Comparison of ENCODE assay signal across 23 cellular contexts in the genomic region with DNA sequence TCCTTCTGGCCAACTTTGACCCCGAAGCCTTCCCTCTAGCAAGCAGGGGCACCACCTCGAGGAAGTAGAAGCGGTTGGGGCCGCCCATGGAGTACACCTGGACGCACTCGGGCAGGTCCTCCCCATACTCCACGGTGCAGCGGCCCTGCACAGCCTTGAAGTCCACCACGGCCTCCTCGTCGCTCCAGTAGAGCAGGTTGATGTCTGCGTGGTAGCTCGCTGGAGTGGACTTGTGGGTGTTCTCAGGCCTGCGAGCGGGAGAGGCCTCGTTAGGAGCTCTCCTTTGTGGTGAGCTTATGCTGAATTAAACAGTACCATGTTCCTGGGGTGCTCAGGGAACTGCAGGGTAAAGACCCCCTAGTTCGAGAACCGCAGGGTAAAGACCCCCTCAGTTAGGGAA. TPM values are rescaled to one million over a fixed set of nuclear protein-coding genes. Genes with fewer than 3 reads are reported as not detected.
DNase-seq lines count a peak whose midpoint lies in the region; ATAC-seq and TF ChIP-seq lines count a peak whose summit lies in the region.
"Had no signal": no experiment of that assay in that cellular context is flagged by ENCODE, and none has a peak within 500 bp of the region (broad histone marks: within the 10 kb centered on the region; RNA-seq: fewer than 3 reads in every experiment).

No MANE protein-coding gene starts in this region.

- TF ChIP-seq POLR2A in body of pancreas (IDR thresholded peaks at IDR 0.05): no peak

- POLR2A ChIA-PET in activated CD4-positive, alpha-beta T cell treated with anti-CD3 and anti-CD28 coated beads for 36 hours (lab: Charles Lee): interaction anchor here (0.6 kb wide), 1 partner anchor 9 kb away, joined by 10 read pairs; no protein-coding TSS in a partner anchor
- POLR2A ChIA-PET in CD4-positive, alpha-beta memory T cell (lab: Charles Lee; ENCODE audit: partially characterized antibody): interaction anchor here (0.6 to 4.3 kb wide), 17 partner anchors 9 to 284 kb away, joined by 3 to 38 read pairs (median 12); a partner anchor contains a TSS

- 94 to 97% methylated on average over 11 to 18 of the region's 18 CpGs for WGBS in body of pancreas, 2 donors

- DNase-seq in activated CD4-positive, alpha-beta T cell treated with anti-CD3 and anti-CD28 coated beads for 36 hours: no peak
- DNase-seq in activated CD4-positive, alpha-beta T cell treated with anti-CD3 and anti-CD28 coated beads for 1 hour: no peak
- no peak for DNase-seq in CD4-positive, alpha-beta memory T cell
- no peak for DNase-seq in activated naive CD8-positive, alpha-beta T cell treated with anti-CD3 and anti-CD28 coated beads for 36 hours
- DNase-seq in UCSD-AML1 (lab: John Stamatoyannopoulos, UW; ENCODE audit: unreplicated experiment) (no peak), NCI-H1930 (lab: John Stamatoyannopoulos, UW) (no peak), body of pancreas (no peak)
- DNase-seq: 8988T; activated gamma-delta T cell; Caco-2; glutamatergic neuron; Karpas-422; NCI-H2171; NCI-H524; NK-92 treated with Interleukin-12 subunit alpha and Interleukin-12 subunit beta, amount 100 ng/mL, for 24 hours; PC-9; psoas muscle; SIG-M5; stimulated activated CD8-positive, alpha-beta memory T cell treated with anti-CD3 and anti-CD28 coated beads, Interleukin-4, amount 100 ng/mL, for 48 hours; substantia nigra had no signal

- no peaks in the 10 kb centered on the region for H3K9me3 ChIP-seq in CD4-positive, alpha-beta memory T cell (ENCODE audit: control insufficient read depth in 1 of 2, low read length in 2 of 2)
- no peaks in the 10 kb centered on the region for H3K9me3 ChIP-seq in muscle layer of duodenum (ENCODE audit: control insufficient read depth in 1 of 2, low read length in 2 of 2)
- no peaks in the 10 kb centered on the region for H3K9me3 ChIP-seq in body of pancreas
- H3K9me3 ChIP-seq: ascending aorta, Caco-2, psoas muscle had no signal

- no peaks in the 10 kb centered on the region for H3K27me3 ChIP-seq in CD4-positive, alpha-beta memory T cell (ENCODE audit: insufficient read depth, low read length)
- H3K27me3 ChIP-seq in muscle layer of duodenum (ENCODE audit: low read depth, low read length): no peaks in the 10 kb centered on the region
- no peaks in the 10 kb centered on the region for H3K27me3 ChIP-seq in body of pancreas
- H3K27me3 ChIP-seq: ascending aorta had no signal

- no peaks in the 10 kb centered on the region for H3K9me3 Mint-ChIP-seq in activated CD4-positive, alpha-beta T cell treated with anti-CD3 and anti-CD28 coated beads for 36 hours (ENCODE audit: low read depth)
- peaks cover 0 to 2% (median 0%) of the 10 kb centered on the region in 8 donors for H3K9me3 Mint-ChIP-seq in CD4-positive, alpha-beta memory T cell
- no peaks in the 10 kb centered on the region for H3K9me3 Mint-ChIP-seq in activated naive CD8-positive, alpha-beta T cell treated with anti-CD3 and anti-CD28 coated beads for 36 hours

- H3K4me3 ChIP-seq in CD4-positive, alpha-beta memory T cell (ENCODE audit: low read length in 2 of 2): peak overlapping the region; percentile 24 to 43
- H3K4me3 ChIP-seq in muscle layer of duodenum (ENCODE audit: low read depth in 1 of 2, low read length in 2 of 2) (no peak overlapping the region), body of pancreas (no peak overlapping the region)
- H3K4me3 ChIP-seq: ascending aorta, PC-9, psoas muscle had no signal

- no peak for ATAC-seq in activated CD4-positive, alpha-beta T cell treated with anti-CD3 and anti-CD28 coated beads for 36 hours
- ATAC-seq in body of pancreas: no peak
- ATAC-seq: psoas muscle had no signal

- intact Hi-C loops in activated CD4-positive, alpha-beta T cell treated with anti-CD3 and anti-CD28 coated beads for 36 hours (cut with DNase I, micrococcal nuclease): loop anchor here in 1 of 2 experiments (10.0 kb wide), 1 partner anchor 533 kb away; no protein-coding TSS in a partner anchor
- intact Hi-C loops in CD4-positive, alpha-beta memory T cell (cut with micrococcal nuclease): loop anchor here (1.0 to 5.0 kb wide), 3 partner anchors 22 to 90 kb away; a partner anchor contains a TSS
- intact Hi-C loops in body of pancreas (cut with DNase I): no loop called here

- peaks cover 85% of the 10 kb centered on the region for H3K36me3 Mint-ChIP-seq in activated CD4-positive, alpha-beta T cell treated with anti-CD3 and anti-CD28 coated beads for 36 hours (ENCODE audit: low read depth)
- H3K36me3 Mint-ChIP-seq in CD4-positive, alpha-beta memory T cell: peaks cover 50 to 62% of the 10 kb centered on the region in 2 donors
- H3K36me3 Mint-ChIP-seq in activated naive CD8-positive, alpha-beta T cell treated with anti-CD3 and anti-CD28 coated beads for 36 hours: peaks cover 52% of the 10 kb centered on the region

- CTCF ChIA-PET in activated CD4-positive, alpha-beta T cell treated with anti-CD3 and anti-CD28 coated beads for 36 hours (lab: Charles Lee): interaction anchor here (0.7 kb wide), 2 partner anchors 32 to 169 kb away, joined by 3 to 4 read pairs; no protein-coding TSS in a partner anchor
- CTCF ChIA-PET in CD4-positive, alpha-beta memory T cell (lab: Charles Lee; ENCODE audit: partially characterized antibody): interaction anchor here (0.6 to 4.8 kb wide), 15 partner anchors 9 to 246 kb away, joined by 3 to 23 read pairs (median 6); a partner anchor contains a TSS

- H3K27me3 Mint-ChIP-seq in activated CD4-positive, alpha-beta T cell treated with anti-CD3 and anti-CD28 coated beads for 36 hours: no peaks in the 10 kb centered on the region
- no peaks in the 10 kb centered on the region for H3K27me3 Mint-ChIP-seq in CD4-positive, alpha-beta memory T cell
- H3K27me3 Mint-ChIP-seq in activated naive CD8-positive, alpha-beta T cell treated with anti-CD3 and anti-CD28 coated beads for 36 hours: no peaks in the 10 kb centered on the region

- H3K4me1 Mint-ChIP-seq in activated CD4-positive, alpha-beta T cell treated with anti-CD3 and anti-CD28 coated beads for 36 hours: peaks cover 32% of the 10 kb centered on the region
- H3K4me1 Mint-ChIP-seq in CD4-positive, alpha-beta memory T cell: peaks cover 18 to 52% (median 42%) of the 10 kb centered on the region in 4 donors
- H3K4me1 Mint-ChIP-seq in activated naive CD8-positive, alpha-beta T cell treated with anti-CD3 and anti-CD28 coated beads for 36 hours: peaks cover 27% of the 10 kb centered on the region

- peaks cover 68% of the 10 kb centered on the region for H3K36me3 ChIP-seq in CD4-positive, alpha-beta memory T cell (ENCODE audit: insufficient read depth, low read length)
- peaks cover 69 to 94% of the 10 kb centered on the region in 2 donors for H3K36me3 ChIP-seq in muscle layer of duodenum (ENCODE audit: control insufficient read depth in 1 of 2, insufficient read depth in 2 of 2, low read length in 2 of 2)
- peaks cover 0 to 35% of the 10 kb centered on the region in 2 donors for H3K36me3 ChIP-seq in body of pancreas (replicated peaks in 1 of 2; ENCODE audit: insufficient read depth in 1 of 2, low read depth in 2 of 2)

- peaks cover 51% of the 10 kb centered on the region for H3K4me1 ChIP-seq in CD4-positive, alpha-beta memory T cell (ENCODE audit: insufficient read depth, low read length)
- no peaks in the 10 kb centered on the region for H3K4me1 ChIP-seq in muscle layer of duodenum (ENCODE audit: control insufficient read depth in 1 of 2, insufficient read depth in 2 of 2, low read length in 2 of 2)
- H3K4me1 ChIP-seq in body of pancreas: no peaks in the 10 kb centered on the region
- H3K4me1 ChIP-seq: ascending aorta, Caco-2, psoas muscle had no signal

- H3K4me3 Mint-ChIP-seq in activated CD4-positive, alpha-beta T cell treated with anti-CD3 and anti-CD28 coated beads for 36 hours: no peak overlapping the region
- H3K4me3 Mint-ChIP-seq in CD4-positive, alpha-beta memory T cell: peak overlapping the region; percentile 20 to 97 (median 64)
- no peak overlapping the region for H3K4me3 Mint-ChIP-seq in activated naive CD8-positive, alpha-beta T cell treated with anti-CD3 and anti-CD28 coated beads for 36 hours

- TF ChIP-seq CTCF in body of pancreas (IDR thresholded peaks at IDR 0.05): no peak

- peak overlapping the region; percentile 19 for H3K27ac Mint-ChIP-seq in activated CD4-positive, alpha-beta T cell treated with anti-CD3 and anti-CD28 coated beads for 36 hours
- peak overlapping the region; percentile 74 to 100 (median 99) for H3K27ac Mint-ChIP-seq in CD4-positive, alpha-beta memory T cell
- H3K27ac Mint-ChIP-seq in activated naive CD8-positive, alpha-beta T cell treated with anti-CD3 and anti-CD28 coated beads for 36 hours: peak overlapping the region; percentile 62

- peak overlapping the region; percentile 66 for H3K27ac ChIP-seq in CD4-positive, alpha-beta memory T cell (ENCODE audit: low read depth, low read length)
- H3K27ac ChIP-seq in muscle layer of duodenum (ENCODE audit: low read length): peak overlapping the region; percentile 22
- no peak overlapping the region for H3K27ac ChIP-seq in body of pancreas
- H3K27ac ChIP-seq: ascending aorta, PC-9, psoas muscle had no signal

RNA-seq across cellular contexts. Expression of a gene that starts 22.3 kb away (rescaled TPM):
- 100 to 1,000 TPM; 230 to 253 TPM for total RNA-seq in activated CD4-positive, alpha-beta T cell treated with anti-CD3 and anti-CD28 coated beads for 36 hours
- 100 to 1,000 TPM; 306 to 315 TPM for total RNA-seq in CD4-positive, alpha-beta memory T cell
- polyA plus RNA-seq in CD4-positive, alpha-beta memory T cell: 100 to 1,000 TPM; 226 to 239 TPM
- total RNA-seq in activated naive CD8-positive, alpha-beta T cell treated with anti-CD3 and anti-CD28 coated beads for 36 hours: 100 to 1,000 TPM; 287 to 293 TPM
- 100 to 1,000 TPM; 192 to 209 TPM for total RNA-seq in body of pancreas

RNA-seq across cellular contexts. Expression of a gene that starts 30.5 kb away (rescaled TPM):
- total RNA-seq in activated CD4-positive, alpha-beta T cell treated with anti-CD3 and anti-CD28 coated beads for 36 hours: 10 to 100 TPM; 46.4 to 52.1 TPM
- 10 to 100 TPM; 42.6 to 49.7 TPM for total RNA-seq in CD4-positive, alpha-beta memory T cell
- 1 to 10 TPM in 1 of 2 donors, under 1 TPM in 1; 0.24 to 4.7 TPM for polyA plus RNA-seq in CD4-positive, alpha-beta memory T cell
- 10 to 100 TPM; 57.8 to 64.0 TPM for total RNA-seq in activated naive CD8-positive, alpha-beta T cell treated with anti-CD3 and anti-CD28 coated beads for 36 hours
- 1 to 10 TPM; 2.9 to 3.6 TPM for total RNA-seq in body of pancreas

RNA-seq across cellular contexts. Expression of a gene that starts 35.8 kb away (rescaled TPM):
- total RNA-seq in activated CD4-positive, alpha-beta T cell treated with anti-CD3 and anti-CD28 coated beads for 36 hours: 100 to 1,000 TPM; 139 to 149 TPM
- 100 to 1,000 TPM in 1 of 2 experiments, 10 to 100 TPM in 1; 92.5 to 102 TPM for total RNA-seq in CD4-positive, alpha-beta memory T cell
- 10 to 100 TPM; 14.5 to 51.1 TPM for polyA plus RNA-seq in CD4-positive, alpha-beta memory T cell
- total RNA-seq in activated naive CD8-positive, alpha-beta T cell treated with anti-CD3 and anti-CD28 coated beads for 36 hours: 100 to 1,000 TPM; 214 to 227 TPM
- total RNA-seq in body of pancreas: 10 to 100 TPM; 11.5 to 14.0 TPM
- total RNA-seq: ascending aorta had no signal

RNA-seq across cellular contexts. Expression of a gene that starts 39.5 kb away (rescaled TPM):
- total RNA-seq in activated CD4-positive, alpha-beta T cell treated with anti-CD3 and anti-CD28 coated beads for 36 hours: 10 to 100 TPM; 10.4 to 14.1 TPM
- total RNA-seq in CD4-positive, alpha-beta memory T cell: under 1 TPM; 0.52 to 0.83 TPM
- polyA plus RNA-seq in CD4-positive, alpha-beta memory T cell: under 1 TPM; 0.19 to 0.29 TPM
- total RNA-seq in activated naive CD8-positive, alpha-beta T cell treated with anti-CD3 and anti-CD28 coated beads for 36 hours: 1 to 10 TPM; 8.5 to 9.8 TPM
- not detected for total RNA-seq in body of pancreas
- total RNA-seq: ascending aorta, H7, PC-9, psoas muscle had no signal

RNA-seq across cellular contexts. Expression of a gene that starts 52.8 kb away (rescaled TPM):
- 100 to 1,000 TPM; 374 to 385 TPM for total RNA-seq in activated CD4-positive, alpha-beta T cell treated with anti-CD3 and anti-CD28 coated beads for 36 hours
- total RNA-seq in CD4-positive, alpha-beta memory T cell: 100 to 1,000 TPM; 208 to 250 TPM
- 100 to 1,000 TPM in 1 of 2 donors, 10 to 100 TPM in 1; 53.5 to 166 TPM for polyA plus RNA-seq in CD4-positive, alpha-beta memory T cell
- 100 to 1,000 TPM; 337 to 352 TPM for total RNA-seq in activated naive CD8-positive, alpha-beta T cell treated with anti-CD3 and anti-CD28 coated beads for 36 hours
- 10 to 100 TPM; 17.9 to 36.6 TPM for total RNA-seq in body of pancreas

Comparison
In these comparisons a context has a peak if more than half of its experiments do, and no peak if none do; other contexts are left out.
1. H3K27ac Mint-ChIP-seq: peak in every context shown above with its lines; median percentile 99 in CD4-positive, alpha-beta memory T cell; 62 in activated naive CD8-positive, alpha-beta T cell treated with anti-CD3 and anti-CD28 coated beads for 36 hours; 19 in activated CD4-positive, alpha-beta T cell treated with anti-CD3 and anti-CD28 coated beads for 36 hours.
2. H3K4me3 Mint-ChIP-seq: peak in CD4-positive, alpha-beta memory T cell (8 of 8); none in activated CD4-positive, alpha-beta T cell treated with anti-CD3 and anti-CD28 coated beads for 36 hours (single experiment) and activated naive CD8-positive, alpha-beta T cell treated with anti-CD3 and anti-CD28 coated beads for 36 hours (single experiment).
3. H3K27ac ChIP-seq: peak in CD4-positive, alpha-beta memory T cell (single experiment) and muscle layer of duodenum (single experiment); none in body of pancreas (0 of 4).
4. H3K4me3 ChIP-seq: peak in CD4-positive, alpha-beta memory T cell (2 of 2); none in muscle layer of duodenum (0 of 2) and body of pancreas (0 of 2).
5. RNA of a gene that starts 30.5 kb away (total RNA-seq): 57.8 to 64.0 TPM in activated naive CD8-positive, alpha-beta T cell treated with anti-CD3 and anti-CD28 coated beads for 36 hours, 46.4 to 52.1 TPM in activated CD4-positive, alpha-beta T cell treated with anti-CD3 and anti-CD28 coated beads for 36 hours and 42.6 to 49.7 TPM in CD4-positive, alpha-beta memory T cell; 2.9 to 3.6 TPM in body of pancreas; every median in the first group is over 4 times any median in the second.
6. RNA of a gene that starts 35.8 kb away (total RNA-seq): 214 to 227 TPM in activated naive CD8-positive, alpha-beta T cell treated with anti-CD3 and anti-CD28 coated beads for 36 hours, 139 to 149 TPM in activated CD4-positive, alpha-beta T cell treated with anti-CD3 and anti-CD28 coated beads for 36 hours and 92.5 to 102 TPM in CD4-positive, alpha-beta memory T cell; 11.5 to 14.0 TPM in body of pancreas; every median in the first group is over 4 times any median in the second.